ENCODE assay signal across 8 cellular contexts in the genomic region with DNA sequence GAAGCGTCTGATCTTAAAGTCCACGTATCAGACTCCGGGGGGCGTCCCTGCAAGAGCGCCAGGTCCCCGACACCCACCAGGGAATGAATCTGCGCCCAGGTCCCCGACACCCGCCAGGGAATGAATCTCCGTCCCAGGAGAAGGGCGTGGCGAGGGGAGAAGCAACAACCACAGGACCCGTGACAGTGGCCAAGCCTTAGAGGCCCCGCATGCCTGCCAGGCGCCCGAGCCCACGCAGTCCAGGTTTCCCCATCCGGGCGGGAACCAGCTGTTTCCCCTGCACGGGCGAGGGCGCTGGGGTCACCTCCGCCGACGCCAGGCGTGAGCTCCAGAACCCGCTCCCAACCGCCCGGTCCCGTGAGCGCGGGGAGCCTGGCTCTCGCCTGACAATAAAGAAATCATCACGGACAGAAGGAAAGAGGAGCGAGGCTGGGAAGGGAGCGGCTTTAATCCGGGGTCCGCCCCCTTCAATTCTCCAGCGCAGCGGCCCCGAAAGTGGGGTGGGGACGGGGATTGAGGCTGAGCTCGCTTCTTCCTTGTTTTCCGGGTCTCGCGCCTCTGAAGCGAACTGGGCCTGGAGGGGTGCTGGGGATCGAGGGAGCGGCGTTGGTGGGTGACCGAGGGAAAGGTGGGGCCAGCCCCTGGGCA. TPM values are rescaled to one million over a fixed set of nuclear protein-coding genes. Genes with fewer than 3 reads are reported as not detected.
DNase-seq lines count a peak whose midpoint lies in the region; ATAC-seq and TF ChIP-seq lines count a peak whose summit lies in the region.

No MANE protein-coding gene starts in this region.

- DNase-seq in AG09309 (ENCODE audit: low read depth) (no peak), HFF-Myc (ENCODE audit: extremely low read depth, low read depth) (no peak), breast epithelium (ENCODE audit: low spot score in 2 of 2) (no peak), lower leg skin (ENCODE audit: low spot score in 2 of 2) (peak in 1 of 2 donors; percentile 87), transverse colon (no peak), C1 segment of cervical spinal cord (lab: John Stamatoyannopoulos, UW) (no peak)

- intact Hi-C loops in breast epithelium (cut with DNase I; ENCODE audit: low total_unique reads) (no loop called here), lower leg skin (cut with DNase I; ENCODE audit: low total_unique reads) (loop anchor here (10.0 kb wide), 1 partner anchor 351 kb away; no protein-coding TSS in a partner anchor), transverse colon (cut with DNase I; ENCODE audit: low total_unique reads) (loop anchor here (5.0 kb wide), 1 partner anchor 354 kb away; no protein-coding TSS in a partner anchor)

- H3K4me1 ChIP-seq in breast epithelium (peaks cover 0 to 3% of the 10 kb centered on the region in 2 donors), transverse colon (peaks cover 0 to 30% (median 25%) of the 10 kb centered on the region in 4 donors)

- in situ Hi-C loops in transverse colon (cut with MboI; ENCODE audit: low pct_ligation_motif_present in 1 of 4, low pct_unique_long_range_greater_than_20kb in 1 of 4, low sequenced_read_pairs in 3 of 4), result no loop called here

- H3K36me3 ChIP-seq in breast epithelium, result no peaks in the 10 kb centered on the region
- H3K36me3 ChIP-seq in transverse colon, result no peaks in the 10 kb centered on the region

- no peak for TF ChIP-seq POLR2A in breast epithelium (IDR thresholded peaks at IDR 0.05)
- TF ChIP-seq POLR2A in lower leg skin (IDR thresholded peaks at IDR 0.05), result no peak
- TF ChIP-seq POLR2A in transverse colon (IDR thresholded peaks at IDR 0.05), result no peak

- H3K4me3 ChIP-seq in AG09309 (ENCODE audit: control insufficient read depth, low read depth, low read length), result peak overlapping the region; percentile 44
- H3K4me3 ChIP-seq in HFF-Myc (replicated peaks; ENCODE audit: low read depth, low read length), result peak overlapping the region; percentile 28
- H3K4me3 ChIP-seq in breast epithelium, result peak overlapping the region; percentile 62 to 83 (median 66)
- peak overlapping the region; percentile 40 for H3K4me3 ChIP-seq in lower leg skin (ENCODE audit: low read depth, poor library complexity, severe bottlenecking)
- peak overlapping the region; percentile 37 to 66 (median 44) for H3K4me3 ChIP-seq in transverse colon

- H3K27ac ChIP-seq in breast epithelium (peak overlapping the region in 1 of 2 donors; percentile 67), transverse colon (peak overlapping the region; percentile 37 to 57 (median 50))

- ATAC-seq in HG03196 (IDR thresholded peaks at IDR 0.05; ENCODE audit: unreplicated experiment) (no peak), GM21367 (IDR thresholded peaks at IDR 0.05; ENCODE audit: unreplicated experiment) (no peak)

- 1% methylated on average over 45 to 51 of the region's 51 CpGs for WGBS in lower leg skin, 2 donors
- WGBS in transverse colon (ENCODE audit: low coverage in 1 of 2), 2 donors, result 3% methylated on average over 40 of the region's 51 CpGs; no CpG with 5 or more reads in 1 of the 2 donors

- no peaks in the 10 kb centered on the region for H3K9me3 ChIP-seq in breast epithelium
- no peaks in the 10 kb centered on the region for H3K9me3 ChIP-seq in transverse colon

- no peak for TF ChIP-seq EP300 in transverse colon (IDR thresholded peaks at IDR 0.05; ENCODE audit: low read depth)

- TF ChIP-seq CTCF in AG09309 (IDR thresholded peaks at IDR 0.05; ENCODE audit: control insufficient read depth, insufficient read depth, low read depth, low read length, missing control alignments) (no peak), HFF-Myc (IDR thresholded peaks at IDR 0.05; ENCODE audit: low read depth, low read length, missing control alignments) (no peak), breast epithelium (IDR thresholded peaks at IDR 0.05) (no peak), lower leg skin (IDR thresholded peaks at IDR 0.05) (no peak), transverse colon (IDR thresholded peaks at IDR 0.05) (peak in 1 of 5 experiments; percentile 4)

- H3K27me3 ChIP-seq in breast epithelium (peaks cover 0 to 16% of the 10 kb centered on the region in 2 donors), transverse colon (peaks cover 49% of the 10 kb centered on the region)

RNA-seq across cellular contexts. Expression of a gene that starts 29.0 kb away (rescaled TPM):
- total RNA-seq in breast epithelium (10 to 100 TPM; 12.6 to 18.4 (median 17.3) TPM), lower leg skin (10 to 100 TPM; 13.4 to 17.7 (median 17.2) TPM), transverse colon (10 to 100 TPM in 2 of 4 donors, 1 to 10 TPM in 2; 6.8 to 12.2 (median 9.9) TPM)
